In genomic region chr12:98227162-98227561, GRCh38 we compare ENCODE assay signal across 8 cellular contexts.
DNase-seq lines count a peak whose midpoint lies in the region; ATAC-seq, FAIRE-seq and TF ChIP-seq lines count a peak whose summit lies in the region.

No MANE protein-coding gene starts in this region.

- no peak for TF ChIP-seq EP300 in GM12878 (IDR thresholded peaks at IDR 0.05; ENCODE audit: borderline replicate concordance in 1 of 2, control insufficient read depth in 1 of 2, low read depth in 2 of 2, low read length in 2 of 2)

- in situ Hi-C loops in GM12878 (cut with MboI) = no loop called here

- CTCF ChIA-PET in GM12878 (lab: Yijun Ruan, JAX) = interaction anchor here (0.7 to 4.1 kb wide), 5 partner anchors 9 to 103 kb away, joined by 3 to 16 read pairs (median 6); no protein-coding TSS in a partner anchor

- POLR2A ChIA-PET in GM12878 (lab: Charles Lee) = interaction anchor here (1.1 to 1.5 kb wide), 5 partner anchors 10 to 102 kb away, joined by 3 to 8 read pairs (median 5); no protein-coding TSS in a partner anchor

- H3K4me3 ChIP-seq in GM12878 = no peak overlapping the region

- SMC1A ChIA-PET in GM12878 (lab: Charles Lee; ENCODE audit: uncharacterized antibody, unreplicated experiment) = interaction anchor here (0.6 to 6.0 kb wide), 12 partner anchors 9 to 172 kb away, joined by 3 to 59 read pairs (median 10); no protein-coding TSS in a partner anchor

- TF ChIP-seq CTCF in GM12878 (IDR thresholded peaks at IDR 0.05 in 2 of 3, conservative IDR thresholded peaks at IDR 0.05 in 1 of 3; ENCODE audit: control insufficient read depth in 2 of 3, extremely low read depth in 1 of 3, insufficient read depth in 1 of 3, low read depth in 3 of 3, low read length in 3 of 3) = peak in 1 of 3 experiments; percentile 26; a peak in 1 of 6 replicates
- peak; percentile 45 for TF ChIP-seq CTCF in neural crest cell (conservative IDR thresholded peaks at IDR 0.05)

- no TSS peak for BruUV-seq in GM12878 (replicated peaks; lab: Mats Ljungman, UMichigan)

- FAIRE-seq in GM12878 (lab: Jason Lieb, UNC) = no peak

- RAD21 ChIA-PET in GM12878 (lab: Charles Lee; ENCODE audit: unreplicated experiment) = interaction anchor here (1.2 to 3.6 kb wide), 5 partner anchors 23 to 77 kb away, joined by 3 to 43 read pairs (median 3); no protein-coding TSS in a partner anchor

- no peak for TF ChIP-seq POLR2A in GM12878 (IDR thresholded peaks at IDR 0.05; ENCODE audit: low read depth, low read length)

- H3K9ac ChIP-seq in GM12878 (ENCODE audit: control insufficient read depth, insufficient read depth, low read length) = no peak overlapping the region

- intact Hi-C loops in GM12878 (cut with micrococcal nuclease; ENCODE audit: unreplicated experiment) = no loop called here

- DNase-seq in ELF-1 (ENCODE audit: low read depth, low spot score) (peak; percentile 10), M059J (ENCODE audit: low read depth) (peak; percentile 9), GM12878 (ENCODE audit: low read depth, low spot score) (no peak), neural crest cell (ENCODE audit: low read depth, low spot score) (no peak), DMS153 (lab: John Stamatoyannopoulos, UW) (no peak)
- no peak for DNase-seq in stimulated activated CD8-positive, alpha-beta memory T cell treated with anti-CD3 and anti-CD28 coated beads, Interleukin-4, amount 100 ng/mL, for 48 hours

- no peak overlapping the region for H3K4me2 ChIP-seq in GM12878 (ENCODE audit: control insufficient read depth, insufficient read depth)

- peaks cover 11% of the 10 kb centered on the region for H3K27me3 Mint-ChIP-seq in neural crest cell (ENCODE audit: low read depth)

- H3K9me3 Mint-ChIP-seq in neural crest cell = no peaks in the 10 kb centered on the region

- no peaks in the 10 kb centered on the region; the same call in 1 of the 3 replicates for H3K9me3 ChIP-seq in GM12878 (replicated peaks; ENCODE audit: control insufficient read depth, insufficient read depth, low read length)

- H3K79me2 ChIP-seq in GM12878 (ENCODE audit: control insufficient read depth, insufficient read depth, low read length) = no peaks in the 10 kb centered on the region

- no peak overlapping the region for H3K27ac Mint-ChIP-seq in neural crest cell (ENCODE audit: unreplicated experiment)

- no peaks in the 10 kb centered on the region for H3K36me3 Mint-ChIP-seq in neural crest cell (ENCODE audit: low read depth)

- no peak overlapping the region for H3K27ac ChIP-seq in GM12878 (ENCODE audit: control insufficient read depth, insufficient read depth)

- WGBS in GM12878 (ENCODE audit: insufficient coverage, insufficient replicate concordance, low lambda C conversion rate, missing lambda C conversion rate) = 44% methylated on average over 6 of the region's 6 CpGs

- peak; percentile 47; the same call in 1 of the 2 replicates for TF ChIP-seq RAD21 in GM12878 (IDR thresholded peaks at IDR 0.05; ENCODE audit: insufficient read depth, low read depth, low read length)

- no peaks in the 10 kb centered on the region for H3K36me3 ChIP-seq in GM12878 (ENCODE audit: control insufficient read depth in 2 of 2, insufficient read depth in 2 of 2, low read length in 1 of 2)

- H4K20me1 ChIP-seq in GM12878 (ENCODE audit: control insufficient read depth, insufficient read depth) = no peaks in the 10 kb centered on the region

- peaks cover 6% of the 10 kb centered on the region for H3K4me1 Mint-ChIP-seq in neural crest cell

- ATAC-seq in GM12878 = no peak
- ATAC-seq in GM19324 (IDR thresholded peaks at IDR 0.05; ENCODE audit: low FRiP score, unreplicated experiment) = no peak
- ATAC-seq in GM18907 (IDR thresholded peaks at IDR 0.05; ENCODE audit: unreplicated experiment) = no peak

- no peaks in the 10 kb centered on the region for H3K27me3 ChIP-seq in GM12878 (replicated peaks in 1 of 2; ENCODE audit: control insufficient read depth in 2 of 2, insufficient read depth in 2 of 2, low read length in 1 of 2)

- H2AFZ ChIP-seq in GM12878 (ENCODE audit: control insufficient read depth, low read depth, low read length) = no peak overlapping the region

- H3K4me3 Mint-ChIP-seq in neural crest cell = no peak overlapping the region

- peaks cover 6% of the 10 kb centered on the region for H3K4me1 ChIP-seq in GM12878 (ENCODE audit: control insufficient read depth, insufficient read depth, low read length)

TF ChIP-seq in GM12878, 131 proteins besides CTCF, POLR2A, EP300 and RAD21 (continues in another document):
- TF ChIP-seq CUX1 (IDR thresholded peaks at IDR 0.05; ENCODE audit: insufficient replicate concordance, low read depth, low read length) (no peak), HSF1 (IDR thresholded peaks at IDR 0.05; ENCODE audit: low read depth, low read length) (no peak), ZBED1 (IDR thresholded peaks at IDR 0.05; ENCODE audit: borderline replicate concordance) (no peak), ZZZ3 (IDR thresholded peaks at IDR 0.05; ENCODE audit: control insufficient read depth, insufficient read length, low read depth) (no peak), SMC3 (IDR thresholded peaks at IDR 0.05; ENCODE audit: borderline replicate concordance, low read length) (no peak; the same call in 1 of the 2 replicates), STAT3 (IDR thresholded peaks at IDR 0.05; ENCODE audit: low read depth, low read length) (no peak), BHLHE40 (IDR thresholded peaks at IDR 0.05; ENCODE audit: borderline replicate concordance in 1 of 2, low read depth in 2 of 2, low read length in 1 of 2) (no peak), BCL3 (IDR thresholded peaks at IDR 0.05; ENCODE audit: borderline replicate concordance, insufficient read depth, low read depth, low read length, poor library complexity, severe bottlenecking) (no peak), WRNIP1 (IDR thresholded peaks at IDR 0.05; ENCODE audit: borderline replicate concordance, low read depth, low read length) (no peak), HDAC2 (IDR thresholded peaks at IDR 0.05) (no peak), RB1 (IDR thresholded peaks at IDR 0.05; ENCODE audit: borderline replicate concordance) (no peak)

Comparison
In these comparisons a context has a peak if more than half of its experiments do, and no peak if none do; other contexts are left out.
1. DNase-seq: peak in ELF-1 (single experiment) and M059J (single experiment); none in GM12878 (single experiment), neural crest cell (single experiment), DMS153 (single experiment) and stimulated activated CD8-positive, alpha-beta memory T cell treated with anti-CD3 and anti-CD28 coated beads, Interleukin-4, amount 100 ng/mL, for 48 hours (single experiment).